Comparison of ENCODE assay signal across 23 cellular contexts in genomic region chrX:28472926-28473325, GRCh38.
"Had no signal": no experiment of that assay in that cellular context is flagged by ENCODE, and none has a peak within 500 bp of the region (broad histone marks: within the 10 kb centered on the region; RNA-seq: fewer than 3 reads in every experiment).

No MANE protein-coding gene starts in this region.

- H3K27ac ChIP-seq: coronary artery, esophagus squamous epithelium, neutrophil, pancreas, right atrium auricular region, testis, tibial artery had no signal

- ATAC-seq: effector memory CD8-positive, alpha-beta T cell; left lobe of liver; naive thymus-derived CD4-positive, alpha-beta T cell; pancreas; sciatic nerve; stimulated activated naive CD8-positive, alpha-beta T cell treated with anti-CD3 and anti-CD28 coated beads, Interleukin-15, amount 100 ng/mL, for 72 hours had no signal

- H3K27me3 ChIP-seq: esophagus squamous epithelium, neutrophil, pancreas, right atrium auricular region, testis, tibial artery had no signal

- H3K36me3 ChIP-seq: esophagus squamous epithelium, neutrophil, pancreas, right atrium auricular region, tibial artery had no signal

- H3K4me1 ChIP-seq: esophagus squamous epithelium, pancreas, right atrium auricular region, testis, tibial artery had no signal

- H3K9me3 ChIP-seq: neutrophil, pancreas, testis, tibial artery had no signal

- H3K4me3 ChIP-seq: coronary artery, esophagus squamous epithelium, lung, pancreas, right atrium auricular region, smooth muscle cell, testis, tibial artery had no signal

- DNase-seq: dermis blood vessel endothelial cell; effector memory CD8-positive, alpha-beta T cell; erythroblast; esophagus squamous epithelium; kidney; mesenchymal stem cell; naive thymus-derived CD4-positive, alpha-beta T cell; pancreas; stimulated activated CD4-positive, alpha-beta T cell treated with anti-CD3 and anti-CD28 coated beads, Interleukin-12 subunit alpha, Interleukin-12 subunit beta, amount 100 ng/mL, for 4 hours; stimulated activated CD4-positive, alpha-beta T cell treated with anti-CD3 and anti-CD28 coated beads, Interleukin-1b, Interleukin-23, amount 100 ng/mL, for 48 hours; stimulated activated CD4-positive, alpha-beta T cell treated with anti-CD3 and anti-CD28 coated beads, Interleukin-4, amount 100 ng/mL, for 1 hour; stimulated activated CD8-positive, alpha-beta memory T cell treated with anti-CD3 and anti-CD28 coated beads, Interleukin-4, amount 100 ng/mL, for 48 hours; stimulated activated naive CD4-positive, alpha-beta T cell; stimulated activated naive CD8-positive, alpha-beta T cell treated with anti-CD3 and anti-CD28 coated beads, Interleukin-15, amount 100 ng/mL, for 72 hours; testis; tibial artery had no signal
